In the genomic region with DNA sequence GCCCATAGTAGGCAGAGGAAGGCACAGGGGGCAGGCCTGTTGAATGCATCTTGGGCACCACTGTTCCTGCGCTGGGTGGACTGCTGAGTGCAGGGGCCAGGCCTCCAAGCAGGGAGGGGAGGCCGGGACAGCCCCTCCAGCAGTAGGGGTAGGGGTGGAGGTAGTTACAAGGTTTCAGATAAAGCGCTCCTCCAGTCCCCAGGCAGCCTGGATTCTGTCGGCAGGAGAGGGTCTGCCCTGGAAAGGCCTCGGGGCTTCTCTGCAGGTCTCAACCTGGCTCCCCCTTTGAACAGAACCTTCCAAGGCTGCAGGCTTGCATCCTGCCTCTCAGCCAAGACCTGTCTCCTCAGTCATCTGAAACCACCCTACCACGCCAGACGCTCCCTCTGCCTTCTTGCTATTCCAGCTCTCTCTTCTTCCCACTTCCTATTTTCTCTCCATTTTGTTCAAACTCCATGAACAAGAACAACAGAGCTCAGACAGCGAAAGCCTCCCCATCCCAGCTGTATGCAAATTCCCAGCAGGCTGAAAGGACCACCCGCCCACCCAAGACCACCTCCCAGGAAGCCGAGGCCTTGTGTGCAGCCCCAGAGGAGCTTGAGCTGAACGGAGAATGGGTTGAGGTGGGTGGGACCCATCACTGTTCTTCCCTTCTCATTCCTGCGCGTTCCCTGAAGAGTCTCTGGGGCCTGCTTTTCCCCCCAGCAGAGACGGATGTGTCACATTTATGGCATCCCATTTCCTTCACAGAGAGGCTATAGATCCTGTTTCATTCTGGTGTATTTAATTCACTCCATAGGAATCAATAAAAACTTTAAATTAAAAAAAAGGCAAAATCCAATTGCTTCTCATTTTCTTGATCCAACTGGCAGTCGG, we compare ENCODE assay signal across 1 cellular context.
TF ChIP-seq lines count a peak whose summit lies in the region.

No MANE protein-coding gene starts in this region.

TF ChIP-seq in H1, 55 proteins besides CTCF, POLR2A, EP300 and RAD21:
- TF ChIP-seq KDM4A (IDR thresholded peaks at IDR 0.05; ENCODE audit: low read depth, low read length, severe bottlenecking) (no peak), CHD2 (IDR thresholded peaks at IDR 0.05; ENCODE audit: low read length) (no peak), SUZ12 (IDR thresholded peaks at IDR 0.05; ENCODE audit: low read length) (no peak), KDM1A (IDR thresholded peaks at IDR 0.05; ENCODE audit: borderline replicate concordance, low read length) (no peak), KDM5A (IDR thresholded peaks at IDR 0.05; ENCODE audit: low read length) (no peak)
